Comparison of ENCODE assay signal across 1 cellular context in the genomic region with DNA sequence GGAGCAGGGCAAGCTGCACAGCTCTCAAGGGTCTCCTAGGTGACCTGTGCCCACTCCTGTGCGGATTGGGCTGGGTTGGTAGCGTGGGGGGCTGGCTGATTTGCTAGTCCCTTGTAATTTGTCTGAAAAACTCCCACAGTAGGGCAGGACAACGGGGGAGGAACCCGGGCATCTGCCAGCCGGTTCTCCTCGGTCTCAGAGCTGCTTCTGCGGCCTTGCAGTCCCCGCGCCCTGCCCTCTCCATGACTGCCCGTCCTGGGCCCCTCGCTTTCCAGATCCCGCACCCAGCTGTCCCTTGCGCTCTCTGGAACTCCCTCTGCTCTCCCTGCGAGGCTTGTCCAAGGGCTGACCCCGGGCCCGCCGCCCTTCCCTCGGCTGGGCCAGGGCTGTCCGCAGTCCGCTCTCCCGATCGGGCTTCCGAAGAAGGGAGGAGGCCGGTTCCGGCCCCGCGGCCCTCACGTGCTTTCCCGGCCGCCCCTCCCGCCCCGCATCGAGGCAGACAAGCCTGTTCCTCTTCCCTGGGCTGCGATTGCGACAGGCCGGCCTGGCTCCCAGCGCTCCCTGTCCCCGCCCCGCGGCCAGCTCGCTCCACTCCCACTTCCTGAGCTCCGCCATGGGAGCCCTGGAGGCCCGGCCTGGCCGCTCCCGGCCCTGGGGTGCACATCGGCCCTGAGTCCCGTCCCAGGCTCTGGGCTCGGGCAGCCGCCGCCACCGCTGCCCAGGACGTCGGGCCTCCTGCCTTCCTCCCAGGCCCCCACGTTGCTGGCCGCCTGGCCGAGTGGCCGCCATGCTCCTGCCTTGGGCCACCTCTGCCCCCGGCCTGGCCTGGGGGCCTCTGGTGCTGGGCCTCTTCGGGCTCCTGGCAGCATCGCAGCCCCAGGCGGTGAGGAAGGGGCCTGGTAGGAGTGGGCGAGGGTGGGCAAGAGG.
TF ChIP-seq lines count a peak whose summit lies in the region.

TSS of gene LTBR (plus strand) at position 591 of the 927 bp plus-strand sequence. CDS start at position 788, 197 bp downstream.

TF ChIP-seq in HepG2, 621 proteins besides CTCF, POLR2A, EP300 and RAD21 (continued from another document and continues in another):
- TF ChIP-seq ZNF225 (CRISPR knock-in tag; IDR thresholded peaks at IDR 0.05) (peak; percentile 25; the same call in 1 of the 2 replicates), ZNF564 (CRISPR knock-in tag; IDR thresholded peaks at IDR 0.05) (peak; percentile 95), ZNF576 (CRISPR knock-in tag; IDR thresholded peaks at IDR 0.05) (peak; percentile 92), DPF2 (CRISPR knock-in tag; IDR thresholded peaks at IDR 0.05; ENCODE audit: borderline replicate concordance, low read depth) (peak; percentile 62), ZFP90 (CRISPR knock-in tag; IDR thresholded peaks at IDR 0.05; ENCODE audit: borderline replicate concordance) (peak; percentile 56; the same call in 1 of the 2 replicates), PBX2 (CRISPR knock-in tag; IDR thresholded peaks at IDR 0.05) (no peak), ONECUT2 (CRISPR knock-in tag; IDR thresholded peaks at IDR 0.05) (no peak), MED13 (CRISPR knock-in tag; IDR thresholded peaks at IDR 0.05) (no peak), MZF1 (CRISPR knock-in tag; IDR thresholded peaks at IDR 0.05; ENCODE audit: borderline replicate concordance) (no peak; the same call in 1 of the 2 replicates), ETV6 (CRISPR knock-in tag; conservative IDR thresholded peaks at IDR 0.05) (peak; percentile 93), RARG (CRISPR knock-in tag; IDR thresholded peaks at IDR 0.05; ENCODE audit: low read depth) (peak; percentile 80; the same call in 1 of the 2 replicates), MXI1 (IDR thresholded peaks at IDR 0.05; ENCODE audit: borderline replicate concordance, low read depth, low read length) (peak; percentile 54; the same call in 1 of the 3 replicates), HNF4G (IDR thresholded peaks at IDR 0.05; ENCODE audit: borderline replicate concordance, low read depth, low read length) (no peak), HNF4G (CRISPR knock-in tag; IDR thresholded peaks at IDR 0.05; ENCODE audit: borderline replicate concordance, low read depth) (peak; percentile 82; the same call in 1 of the 2 replicates), MED8 (CRISPR knock-in tag; IDR thresholded peaks at IDR 0.05; ENCODE audit: insufficient replicate concordance) (peak; percentile 94), HNF4A (CRISPR knock-in tag; IDR thresholded peaks at IDR 0.05) (no peak), HCFC1 (IDR thresholded peaks at IDR 0.05; ENCODE audit: low read depth, low read length) (no peak), MXD4 (CRISPR knock-in tag; IDR thresholded peaks at IDR 0.05) (peak; percentile 88), ZNF775 (CRISPR knock-in tag; IDR thresholded peaks at IDR 0.05; ENCODE audit: borderline replicate concordance) (peak; percentile 72; the same call in 1 of the 2 replicates), ARNT2 (CRISPR knock-in tag; IDR thresholded peaks at IDR 0.05; ENCODE audit: low read depth) (peak; percentile 93), WIZ (CRISPR knock-in tag; IDR thresholded peaks at IDR 0.05) (0 out of 2 replicates have a peak, but pooled peaks have one; percentile 46), SMAD3 (CRISPR knock-in tag; IDR thresholded peaks at IDR 0.05) (peak; percentile 49; the same call in 1 of the 2 replicates), ZNF569 (CRISPR knock-in tag; IDR thresholded peaks at IDR 0.05; ENCODE audit: borderline replicate concordance) (0 out of 2 replicates have a peak, but pooled peaks have one; percentile 70), ERF (CRISPR knock-in tag; IDR thresholded peaks at IDR 0.05) (peak; percentile 95), ISL2 (CRISPR knock-in tag; IDR thresholded peaks at IDR 0.05) (peak; percentile 81; the same call in 1 of the 2 replicates), PHF20 (CRISPR knock-in tag; IDR thresholded peaks at IDR 0.05) (peak; percentile 79; the same call in 1 of the 2 replicates), SMARCE1 (IDR thresholded peaks at IDR 0.05; ENCODE audit: borderline replicate concordance) (no peak), PCBP1 (IDR thresholded peaks at IDR 0.05; ENCODE audit: borderline replicate concordance, low read depth, low read length) (0 out of 2 replicates have a peak, but pooled peaks have one; percentile 24), ZNF788 (CRISPR knock-in tag; IDR thresholded peaks at IDR 0.05; ENCODE audit: borderline replicate concordance) (peak; percentile 97), ZSCAN30 (CRISPR knock-in tag; IDR thresholded peaks at IDR 0.05) (peak; percentile 69; the same call in 1 of the 2 replicates), HES4 (CRISPR knock-in tag; IDR thresholded peaks at IDR 0.05; ENCODE audit: borderline replicate concordance) (peak; percentile 96), KDM6A (CRISPR knock-in tag; IDR thresholded peaks at IDR 0.05; ENCODE audit: low read depth) (no peak), SIX1 (CRISPR knock-in tag; IDR thresholded peaks at IDR 0.05; ENCODE audit: borderline replicate concordance) (no peak), FIP1L1 (IDR thresholded peaks at IDR 0.05; ENCODE audit: borderline replicate concordance, insufficient read depth, low read depth, low read length) (no peak), ZNF790 (CRISPR knock-in tag; IDR thresholded peaks at IDR 0.05; ENCODE audit: borderline replicate concordance) (peak; percentile 94; the same call in 1 of the 2 replicates), ZNF407 (CRISPR knock-in tag; IDR thresholded peaks at IDR 0.05; ENCODE audit: not compliant biosample characterization) (peak; percentile 87), FOXC1 (CRISPR knock-in tag; IDR thresholded peaks at IDR 0.05; ENCODE audit: borderline replicate concordance) (peak; percentile 91), STAT5B (CRISPR knock-in tag; IDR thresholded peaks at IDR 0.05) (no peak), CEBPG (CRISPR knock-in tag; IDR thresholded peaks at IDR 0.05) (peak; percentile 97), STAG1 (CRISPR knock-in tag; IDR thresholded peaks at IDR 0.05) (peak; percentile 33), MED1 (CRISPR knock-in tag; IDR thresholded peaks at IDR 0.05) (peak; percentile 90), FLYWCH1 (CRISPR knock-in tag; IDR thresholded peaks at IDR 0.05) (no peak), BCL6 (CRISPR knock-in tag; IDR thresholded peaks at IDR 0.05) (peak; percentile 78)
- TF ChIP-seq, protein P1, sequence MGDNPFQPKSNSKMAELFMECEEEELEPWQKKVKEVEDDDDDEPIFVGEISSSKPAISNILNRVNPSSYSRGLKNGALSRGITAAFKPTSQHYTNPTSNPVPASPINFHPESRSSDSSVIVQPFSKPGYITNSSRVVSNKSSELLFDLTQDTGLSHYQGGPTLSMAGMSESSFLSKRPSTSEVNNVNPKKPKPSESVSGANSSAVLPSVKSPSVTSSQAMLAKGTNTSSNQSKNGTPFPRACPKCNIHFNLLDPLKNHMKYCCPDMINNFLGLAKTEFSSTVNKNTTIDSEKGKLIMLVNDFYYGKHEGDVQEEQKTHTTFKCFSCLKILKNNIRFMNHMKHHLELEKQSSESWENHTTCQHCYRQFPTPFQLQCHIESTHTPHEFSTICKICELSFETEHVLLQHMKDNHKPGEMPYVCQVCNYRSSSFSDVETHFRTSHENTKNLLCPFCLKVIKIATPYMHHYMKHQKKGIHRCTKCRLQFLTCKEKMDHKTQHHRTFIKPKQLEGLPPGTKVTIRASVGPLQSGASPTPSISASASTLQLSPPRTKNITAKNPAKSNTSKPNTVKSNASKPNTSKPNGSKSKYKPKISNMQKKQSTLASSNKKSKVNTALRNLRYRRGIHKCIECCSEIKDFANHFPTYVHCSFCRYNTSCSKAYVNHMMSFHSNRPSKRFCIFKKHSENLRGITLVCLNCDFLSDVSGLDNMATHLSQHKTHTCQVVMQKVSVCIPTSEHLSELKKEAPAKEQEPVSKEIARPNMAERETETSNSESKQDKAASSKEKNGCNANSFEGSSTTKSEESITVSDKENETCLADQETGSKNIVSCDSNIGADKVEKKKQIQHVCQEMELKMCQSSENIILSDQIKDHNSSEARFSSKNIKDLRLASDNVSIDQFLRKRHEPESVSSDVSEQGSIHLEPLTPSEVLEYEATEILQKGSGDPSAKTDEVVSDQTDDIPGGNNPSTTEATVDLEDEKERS (CRISPR knock-in tag; IDR thresholded peaks at IDR 0.05): peak; percentile 88
- TF ChIP-seq, protein P2, sequence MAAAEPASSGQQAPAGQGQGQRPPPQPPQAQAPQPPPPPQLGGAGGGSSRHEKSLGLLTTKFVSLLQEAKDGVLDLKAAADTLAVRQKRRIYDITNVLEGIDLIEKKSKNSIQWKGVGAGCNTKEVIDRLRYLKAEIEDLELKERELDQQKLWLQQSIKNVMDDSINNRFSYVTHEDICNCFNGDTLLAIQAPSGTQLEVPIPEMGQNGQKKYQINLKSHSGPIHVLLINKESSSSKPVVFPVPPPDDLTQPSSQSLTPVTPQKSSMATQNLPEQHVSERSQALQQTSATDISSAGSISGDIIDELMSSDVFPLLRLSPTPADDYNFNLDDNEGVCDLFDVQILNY (CRISPR knock-in tag; conservative IDR thresholded peaks at IDR 0.05): no peak
